Comparison of ENCODE assay signal across 1 cellular context in the genomic region with DNA sequence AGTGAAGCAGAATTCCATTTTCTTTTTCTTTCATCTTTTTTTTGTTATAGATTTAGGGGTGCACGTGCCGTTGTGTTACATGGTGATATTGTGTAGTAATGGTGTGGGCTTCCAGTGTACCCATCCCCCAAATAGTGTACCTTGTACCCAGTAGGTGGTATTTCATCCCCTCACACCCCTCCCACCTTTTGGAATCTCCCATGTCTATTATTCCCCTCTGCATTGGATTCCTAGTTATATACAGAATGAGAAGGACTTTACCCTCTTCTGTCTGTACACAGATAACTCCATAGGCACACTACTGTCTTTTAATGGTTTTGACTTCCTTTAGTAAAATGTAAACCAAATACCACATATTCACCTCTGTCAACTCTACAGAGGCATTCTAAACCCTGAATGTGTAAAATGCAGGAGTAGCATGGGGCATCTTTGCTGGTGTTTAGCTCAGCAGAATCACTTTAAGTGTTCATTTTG.
A peak's percentile ranks its signal among the peaks of the same experiment; 100 is the strongest.
TF ChIP-seq lines count a peak whose summit lies in the region.

No MANE protein-coding gene starts in this region.

TF ChIP-seq in HepG2, 621 proteins besides CTCF, POLR2A, EP300 and RAD21 (continued from another document and continues in another):
- TF ChIP-seq HBP1 (CRISPR knock-in tag; IDR thresholded peaks at IDR 0.05; ENCODE audit: low read depth) (0 out of 2 replicates have a peak, but pooled peaks have one; percentile 39), SOX6 (IDR thresholded peaks at IDR 0.05) (no peak), SOX6 (CRISPR knock-in tag; IDR thresholded peaks at IDR 0.05) (peak; percentile 94), SOX13 (IDR thresholded peaks at IDR 0.05) (no peak), SOX13 (CRISPR knock-in tag; conservative IDR thresholded peaks at IDR 0.05 in 1 of 2, IDR thresholded peaks at IDR 0.05 in 1 of 2) (peak in 1 of 2 experiments; percentile 93; a peak in 2 of 4 replicates), MEF2D (CRISPR knock-in tag; IDR thresholded peaks at IDR 0.05) (peak; percentile 65), GPBP1L1 (CRISPR knock-in tag; IDR thresholded peaks at IDR 0.05) (no peak), ZNF652 (CRISPR knock-in tag; IDR thresholded peaks at IDR 0.05; ENCODE audit: borderline replicate concordance, low read depth) (peak; percentile 15; the same call in 1 of the 2 replicates), AHDC1 (CRISPR knock-in tag; IDR thresholded peaks at IDR 0.05; ENCODE audit: borderline replicate concordance) (peak; percentile 81; the same call in 1 of the 2 replicates), MED8 (CRISPR knock-in tag; IDR thresholded peaks at IDR 0.05; ENCODE audit: insufficient replicate concordance) (peak; percentile 42), ASH2L (IDR thresholded peaks at IDR 0.05; ENCODE audit: insufficient read length, low read depth, low read length) (peak; percentile 88), FOXA3 (CRISPR knock-in tag; IDR thresholded peaks at IDR 0.05) (peak; percentile 87), ATF1 (CRISPR knock-in tag; IDR thresholded peaks at IDR 0.05) (peak; percentile 50; the same call in 1 of the 2 replicates), FIP1L1 (IDR thresholded peaks at IDR 0.05; ENCODE audit: borderline replicate concordance, insufficient read depth, low read depth, low read length) (no peak), PITX1 (CRISPR knock-in tag; IDR thresholded peaks at IDR 0.05) (0 out of 2 replicates have a peak, but pooled peaks have one; percentile 52), BHLHE40 (IDR thresholded peaks at IDR 0.05; ENCODE audit: low read length) (peak; percentile 92), TGIF2 (CRISPR knock-in tag; IDR thresholded peaks at IDR 0.05) (no peak), MIXL1 (CRISPR knock-in tag; IDR thresholded peaks at IDR 0.05) (peak; percentile 70; the same call in 1 of the 2 replicates), PATZ1 (CRISPR knock-in tag; IDR thresholded peaks at IDR 0.05) (peak; percentile 63), DMAP1 (CRISPR knock-in tag; IDR thresholded peaks at IDR 0.05) (peak; percentile 70), TARDBP (CRISPR knock-in tag; IDR thresholded peaks at IDR 0.05) (peak; percentile 67; the same call in 1 of the 2 replicates), POGZ (CRISPR knock-in tag; IDR thresholded peaks at IDR 0.05) (peak; percentile 83), ZSCAN29 (CRISPR knock-in tag; conservative IDR thresholded peaks at IDR 0.05) (no peak), TCF7 (IDR thresholded peaks at IDR 0.05; ENCODE audit: low read depth) (peak; percentile 48), ERF (CRISPR knock-in tag; IDR thresholded peaks at IDR 0.05) (peak; percentile 45; the same call in 1 of the 2 replicates), TEAD3 (CRISPR knock-in tag; optimal IDR thresholded peaks at IDR 0.05; ENCODE audit: borderline replicate concordance) (peak; percentile 96), KLF15 (CRISPR knock-in tag; IDR thresholded peaks at IDR 0.05; ENCODE audit: borderline replicate concordance) (no peak), ARNTL (CRISPR knock-in tag; IDR thresholded peaks at IDR 0.05) (no peak)
- TF ChIP-seq, protein P1, sequence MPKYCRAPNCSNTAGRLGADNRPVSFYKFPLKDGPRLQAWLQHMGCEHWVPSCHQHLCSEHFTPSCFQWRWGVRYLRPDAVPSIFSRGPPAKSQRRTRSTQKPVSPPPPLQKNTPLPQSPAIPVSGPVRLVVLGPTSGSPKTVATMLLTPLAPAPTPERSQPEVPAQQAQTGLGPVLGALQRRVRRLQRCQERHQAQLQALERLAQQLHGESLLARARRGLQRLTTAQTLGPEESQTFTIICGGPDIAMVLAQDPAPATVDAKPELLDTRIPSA (CRISPR knock-in tag; IDR thresholded peaks at IDR 0.05; ENCODE audit: borderline replicate concordance) = no peak
- TF ChIP-seq, protein P2, sequence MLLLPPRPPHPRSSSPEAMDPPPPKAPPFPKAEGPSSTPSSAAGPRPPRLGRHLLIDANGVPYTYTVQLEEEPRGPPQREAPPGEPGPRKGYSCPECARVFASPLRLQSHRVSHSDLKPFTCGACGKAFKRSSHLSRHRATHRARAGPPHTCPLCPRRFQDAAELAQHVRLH (CRISPR knock-in tag; IDR thresholded peaks at IDR 0.05; ENCODE audit: borderline replicate concordance, low read depth) = peak; percentile 67; the same call in 1 of the 2 replicates
- TF ChIP-seq, protein P3, sequence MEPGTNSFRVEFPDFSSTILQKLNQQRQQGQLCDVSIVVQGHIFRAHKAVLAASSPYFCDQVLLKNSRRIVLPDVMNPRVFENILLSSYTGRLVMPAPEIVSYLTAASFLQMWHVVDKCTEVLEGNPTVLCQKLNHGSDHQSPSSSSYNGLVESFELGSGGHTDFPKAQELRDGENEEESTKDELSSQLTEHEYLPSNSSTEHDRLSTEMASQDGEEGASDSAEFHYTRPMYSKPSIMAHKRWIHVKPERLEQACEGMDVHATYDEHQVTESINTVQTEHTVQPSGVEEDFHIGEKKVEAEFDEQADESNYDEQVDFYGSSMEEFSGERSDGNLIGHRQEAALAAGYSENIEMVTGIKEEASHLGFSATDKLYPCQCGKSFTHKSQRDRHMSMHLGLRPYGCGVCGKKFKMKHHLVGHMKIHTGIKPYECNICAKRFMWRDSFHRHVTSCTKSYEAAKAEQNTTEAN (CRISPR knock-in tag; conservative IDR thresholded peaks at IDR 0.05) = peak; percentile 73; the same call in 1 of the 2 replicates
- TF ChIP-seq, protein P4, sequence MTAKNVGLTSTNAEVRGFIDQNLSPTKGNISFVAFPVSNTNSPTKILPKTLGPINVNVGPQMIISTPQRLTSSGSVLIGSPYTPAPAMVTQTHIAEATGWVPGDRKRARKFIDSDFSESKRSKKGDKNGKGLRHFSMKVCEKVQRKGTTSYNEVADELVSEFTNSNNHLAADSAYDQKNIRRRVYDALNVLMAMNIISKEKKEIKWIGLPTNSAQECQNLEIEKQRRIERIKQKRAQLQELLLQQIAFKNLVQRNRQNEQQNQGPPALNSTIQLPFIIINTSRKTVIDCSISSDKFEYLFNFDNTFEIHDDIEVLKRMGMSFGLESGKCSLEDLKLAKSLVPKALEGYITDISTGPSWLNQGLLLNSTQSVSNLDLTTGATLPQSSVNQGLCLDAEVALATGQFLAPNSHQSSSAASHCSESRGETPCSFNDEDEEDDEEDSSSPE (CRISPR knock-in tag; IDR thresholded peaks at IDR 0.05) = peak; percentile 29; the same call in 1 of the 2 replicates
- TF ChIP-seq, protein P5, sequence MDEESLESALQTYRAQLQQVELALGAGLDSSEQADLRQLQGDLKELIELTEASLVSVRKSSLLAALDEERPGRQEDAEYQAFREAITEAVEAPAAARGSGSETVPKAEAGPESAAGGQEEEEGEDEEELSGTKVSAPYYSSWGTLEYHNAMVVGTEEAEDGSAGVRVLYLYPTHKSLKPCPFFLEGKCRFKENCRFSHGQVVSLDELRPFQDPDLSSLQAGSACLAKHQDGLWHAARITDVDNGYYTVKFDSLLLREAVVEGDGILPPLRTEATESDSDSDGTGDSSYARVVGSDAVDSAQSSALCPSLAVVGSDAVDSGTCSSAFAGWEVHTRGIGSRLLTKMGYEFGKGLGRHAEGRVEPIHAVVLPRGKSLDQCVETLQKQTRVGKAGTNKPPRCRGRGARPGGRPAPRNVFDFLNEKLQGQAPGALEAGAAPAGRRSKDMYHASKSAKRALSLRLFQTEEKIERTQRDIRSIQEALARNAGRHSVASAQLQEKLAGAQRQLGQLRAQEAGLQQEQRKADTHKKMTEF (CRISPR knock-in tag; IDR thresholded peaks at IDR 0.05) = 0 out of 2 replicates have a peak, but pooled peaks have one; percentile 38
